ENCODE assay signal across 21 cellular contexts in genomic region chr12:116726749-116727148, GRCh38. TPM values are rescaled to one million over a fixed set of nuclear protein-coding genes. Genes with fewer than 3 reads are reported as not detected.
DNase-seq lines count a peak whose midpoint lies in the region; ATAC-seq, FAIRE-seq and TF ChIP-seq lines count a peak whose summit lies in the region.
"Had no signal": no experiment of that assay in that cellular context is flagged by ENCODE, and none has a peak within 500 bp of the region (broad histone marks: within the 10 kb centered on the region; RNA-seq: fewer than 3 reads in every experiment).

No MANE protein-coding gene starts in this region.

- intact Hi-C loops in lower lobe of right lung (cut with DNase I), result no loop called here

- ATAC-seq in lower lobe of right lung, result peak; percentile 70 to 79
- ATAC-seq in HG02970 (IDR thresholded peaks at IDR 0.05; ENCODE audit: low FRiP score, unreplicated experiment), result no peak
- no peak for ATAC-seq in HG03159 (IDR thresholded peaks at IDR 0.05; ENCODE audit: unreplicated experiment)
- ATAC-seq: activated naive CD4-positive, alpha-beta T cell treated with anti-CD3 and anti-CD28 coated beads, Interleukin-2, amount 50 U/mL, for 72 hours; stimulated activated effector memory CD8-positive, alpha-beta T cell treated with anti-CD3 and anti-CD28 coated beads, Interleukin-12 subunit alpha, Interleukin-12 subunit beta, amount 100 ng/mL, for 72 hours had no signal

- POLR2A ChIA-PET in BJ (lab: Charles Lee), result no interaction called here

- CTCF ChIA-PET in BJ (lab: Yijun Ruan, JAX), result interaction anchor here (0.7 to 0.9 kb wide), 2 partner anchors 18 to 23 kb away, joined by 3 to 5 read pairs; no protein-coding TSS in a partner anchor

- no peaks in the 10 kb centered on the region for H4K20me1 ChIP-seq in OCI-LY1 (ENCODE audit: insufficient read depth, low read length)

- H3K4me1 ChIP-seq in OCI-LY1 (ENCODE audit: insufficient read depth, low read length, severe bottlenecking) (peaks cover 90% of the 10 kb centered on the region), lower lobe of right lung (peaks cover 25% of the 10 kb centered on the region)

- TF ChIP-seq CTCF in BJ (IDR thresholded peaks at IDR 0.05; ENCODE audit: insufficient read depth, low read depth, low read length) (no peak), OCI-LY1 (IDR thresholded peaks at IDR 0.05; ENCODE audit: low read length) (no peak), lower lobe of right lung (IDR thresholded peaks at IDR 0.05) (no peak)

- H3K9ac ChIP-seq in OCI-LY1 (ENCODE audit: low read length), result peak overlapping the region; percentile 22; the same call in 1 of the 2 replicates

- H3K4me2 ChIP-seq in OCI-LY1 (ENCODE audit: low read length), result peak overlapping the region; percentile 32; the same call in 1 of the 2 replicates
- H3K4me2 ChIP-seq: smooth muscle cell had no signal

- H3K4me3 ChIP-seq in BJ (ENCODE audit: low read depth, low read length), result no peak overlapping the region
- no peak overlapping the region for H3K4me3 ChIP-seq in OCI-LY1 (ENCODE audit: low read depth, low read length, poor library complexity, severe bottlenecking)
- H3K4me3 ChIP-seq in lower lobe of right lung, result no peak overlapping the region
- H3K4me3 ChIP-seq: smooth muscle cell had no signal

- H3K9me3 ChIP-seq in OCI-LY1 (ENCODE audit: low read length) (no peaks in the 10 kb centered on the region), lower lobe of right lung (no peaks in the 10 kb centered on the region)

- H3K27me3 ChIP-seq in BJ (ENCODE audit: control insufficient read depth, insufficient read depth, low read length) (no peaks in the 10 kb centered on the region), OCI-LY1 (ENCODE audit: insufficient read depth, low read length) (no peaks in the 10 kb centered on the region), lower lobe of right lung (ENCODE audit: low read depth) (no peaks in the 10 kb centered on the region)

- FAIRE-seq in endometrium (lab: Jason Lieb, UNC), result peak; percentile 85

- H3K27ac ChIP-seq in OCI-LY1 (ENCODE audit: low read depth, low read length, poor library complexity, severe bottlenecking) (peak overlapping the region; percentile 69), lower lobe of right lung (peak overlapping the region; percentile 44)

- no peaks in the 10 kb centered on the region for H3K9me2 ChIP-seq in OCI-LY1 (ENCODE audit: low read depth, low read length)

- H3F3A ChIP-seq in OCI-LY1 (ENCODE audit: insufficient read depth, low read length), result no peaks in the 10 kb centered on the region

- H2AFZ ChIP-seq in OCI-LY1 (ENCODE audit: low read length), result no peak overlapping the region

- peaks cover 84% of the 10 kb centered on the region for H3K79me2 ChIP-seq in OCI-LY1 (ENCODE audit: insufficient read depth, low read length)

- H3K36me3 ChIP-seq in BJ (ENCODE audit: control insufficient read depth, insufficient read depth, low read length), result peaks cover 2% of the 10 kb centered on the region
- peaks cover 56% of the 10 kb centered on the region for H3K36me3 ChIP-seq in OCI-LY1 (ENCODE audit: insufficient read depth, low read length)
- H3K36me3 ChIP-seq in lower lobe of right lung, result peaks cover 12% of the 10 kb centered on the region

- peak; percentile 39 for DNase-seq in BJ (ENCODE audit: low read depth)
- DNase-seq in lower lobe of right lung, result no peak
- DNase-seq in DMS53 treated with DMSO at 0.1 percent for 48 hours (lab: John Stamatoyannopoulos, UW; ENCODE audit: unreplicated experiment), result no peak
- DNase-seq in NCI-H2227 (lab: John Stamatoyannopoulos, UW; ENCODE audit: unreplicated experiment), result no peak
- DNase-seq: anterior cingulate cortex; CD8-positive, alpha-beta memory T cell; DMS153; GF-D8; islet precursor cell; NCI-H1105; NCI-H2029; SHP77; stimulated activated CD4-positive, alpha-beta T cell treated with anti-CD3 and anti-CD28 coated beads, Interleukin-2, amount 100 ng/mL, for 48 hours; substantia nigra had no signal

RNA-seq across cellular contexts. Expression of gene SPRING1, which starts 11.1 kb away (rescaled TPM):
- polyA plus RNA-seq in BJ (2011; rRNA removed), result 15.4 and 17.7 TPM in 2 replicates
- polyA minus RNA-seq in BJ (2011; rRNA and poly(A)+ RNA removed), result 15.9 and 17.6 TPM in 2 replicates
- total RNA-seq in lower lobe of right lung, result 84.3 TPM

RNA-seq across cellular contexts. Expression of gene RNFT2, which starts 11.4 kb away (rescaled TPM):
- 1.1 and 1.2 TPM in 2 replicates for polyA plus RNA-seq in BJ (2011; rRNA removed)
- polyA minus RNA-seq in BJ (2011; rRNA and poly(A)+ RNA removed), result 3.9 and 4.2 TPM in 2 replicates
- 3.3 TPM for total RNA-seq in lower lobe of right lung

Comparison
In these comparisons a context has a peak if more than half of its experiments do, and no peak if none do; other contexts are left out.
1. ATAC-seq: peak in lower lobe of right lung (2 of 2); none in HG02970 (single experiment) and HG03159 (single experiment).